ENCODE assay signal across 1 cellular context in the genomic region with DNA sequence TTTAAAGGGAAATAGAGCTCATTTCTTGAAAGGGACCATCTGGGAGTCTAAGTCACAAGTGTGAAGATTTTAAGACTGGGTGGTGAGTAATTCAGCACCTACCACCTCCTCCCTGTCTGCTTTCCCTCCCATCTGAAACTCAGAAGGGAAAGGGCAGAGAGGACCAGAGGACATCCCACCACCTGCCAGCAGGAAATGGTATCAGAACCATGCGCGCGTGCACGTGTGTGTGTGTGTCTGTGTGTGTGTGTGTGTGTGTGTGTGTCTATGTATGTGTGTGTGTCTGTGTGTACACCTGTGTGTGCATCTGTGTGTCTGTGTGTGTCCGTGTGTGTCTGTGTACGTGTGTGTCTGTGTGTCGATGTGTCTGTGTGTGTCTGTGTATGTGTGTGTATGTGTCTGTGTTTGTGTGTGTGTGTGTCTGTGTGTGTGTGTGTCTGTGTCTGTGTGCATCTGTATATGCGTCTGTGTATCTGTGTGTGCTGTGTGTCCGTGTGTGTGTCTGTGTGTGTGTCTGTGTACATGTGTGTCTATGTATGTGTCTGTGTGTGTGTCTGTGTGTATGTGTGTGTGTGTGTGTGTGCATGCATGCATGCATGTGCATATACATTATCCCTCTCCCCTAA.
TF ChIP-seq lines count a peak whose summit lies in the region.

No MANE protein-coding gene starts in this region.

TF ChIP-seq in WTC11, 78 proteins besides CTCF, POLR2A, EP300 and RAD21 (continued from another document):
- TF ChIP-seq, protein P1, sequence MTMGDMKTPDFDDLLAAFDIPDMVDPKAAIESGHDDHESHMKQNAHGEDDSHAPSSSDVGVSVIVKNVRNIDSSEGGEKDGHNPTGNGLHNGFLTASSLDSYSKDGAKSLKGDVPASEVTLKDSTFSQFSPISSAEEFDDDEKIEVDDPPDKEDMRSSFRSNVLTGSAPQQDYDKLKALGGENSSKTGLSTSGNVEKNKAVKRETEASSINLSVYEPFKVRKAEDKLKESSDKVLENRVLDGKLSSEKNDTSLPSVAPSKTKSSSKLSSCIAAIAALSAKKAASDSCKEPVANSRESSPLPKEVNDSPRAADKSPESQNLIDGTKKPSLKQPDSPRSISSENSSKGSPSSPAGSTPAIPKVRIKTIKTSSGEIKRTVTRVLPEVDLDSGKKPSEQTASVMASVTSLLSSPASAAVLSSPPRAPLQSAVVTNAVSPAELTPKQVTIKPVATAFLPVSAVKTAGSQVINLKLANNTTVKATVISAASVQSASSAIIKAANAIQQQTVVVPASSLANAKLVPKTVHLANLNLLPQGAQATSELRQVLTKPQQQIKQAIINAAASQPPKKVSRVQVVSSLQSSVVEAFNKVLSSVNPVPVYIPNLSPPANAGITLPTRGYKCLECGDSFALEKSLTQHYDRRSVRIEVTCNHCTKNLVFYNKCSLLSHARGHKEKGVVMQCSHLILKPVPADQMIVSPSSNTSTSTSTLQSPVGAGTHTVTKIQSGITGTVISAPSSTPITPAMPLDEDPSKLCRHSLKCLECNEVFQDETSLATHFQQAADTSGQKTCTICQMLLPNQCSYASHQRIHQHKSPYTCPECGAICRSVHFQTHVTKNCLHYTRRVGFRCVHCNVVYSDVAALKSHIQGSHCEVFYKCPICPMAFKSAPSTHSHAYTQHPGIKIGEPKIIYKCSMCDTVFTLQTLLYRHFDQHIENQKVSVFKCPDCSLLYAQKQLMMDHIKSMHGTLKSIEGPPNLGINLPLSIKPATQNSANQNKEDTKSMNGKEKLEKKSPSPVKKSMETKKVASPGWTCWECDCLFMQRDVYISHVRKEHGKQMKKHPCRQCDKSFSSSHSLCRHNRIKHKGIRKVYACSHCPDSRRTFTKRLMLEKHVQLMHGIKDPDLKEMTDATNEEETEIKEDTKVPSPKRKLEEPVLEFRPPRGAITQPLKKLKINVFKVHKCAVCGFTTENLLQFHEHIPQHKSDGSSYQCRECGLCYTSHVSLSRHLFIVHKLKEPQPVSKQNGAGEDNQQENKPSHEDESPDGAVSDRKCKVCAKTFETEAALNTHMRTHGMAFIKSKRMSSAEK (CRISPR knock-in tag; IDR thresholded peaks at IDR 0.05; ENCODE audit: borderline replicate concordance) = no peak
- TF ChIP-seq TEAD4 (CRISPR knock-in tag; IDR thresholded peaks at IDR 0.05) (no peak), GABPB1 (CRISPR knock-in tag; IDR thresholded peaks at IDR 0.05) (no peak)
